ENCODE assay signal across 7 cellular contexts in the genomic region with DNA sequence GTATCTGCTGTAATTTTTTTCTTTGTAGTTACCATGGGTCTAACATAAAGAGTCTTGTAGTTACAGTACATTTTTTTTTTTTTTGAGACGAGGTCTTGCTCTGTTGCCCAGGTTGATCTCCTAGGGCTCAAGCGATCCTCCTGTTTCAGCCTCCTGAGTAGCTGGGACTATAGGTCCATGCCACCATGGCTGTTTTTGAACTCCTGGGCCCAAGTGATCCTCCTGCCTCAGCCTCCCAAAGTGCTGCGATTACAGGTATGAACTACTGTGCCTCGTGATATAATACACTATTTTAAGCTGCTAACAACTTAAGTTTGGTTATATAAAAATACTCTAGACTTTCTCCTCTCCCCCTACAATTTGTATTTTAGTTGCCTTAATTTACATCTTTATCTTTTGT.
"Had no signal": no experiment of that assay in that cellular context is flagged by ENCODE, and none has a peak within 500 bp of the region (broad histone marks: within the 10 kb centered on the region; RNA-seq: fewer than 3 reads in every experiment).

No MANE protein-coding gene starts in this region.

- ATAC-seq: GM23338, HepG2 had no signal

- H3K27ac Mint-ChIP-seq: GM23338, H9, IgD-negative memory B cell had no signal

- H2AFZ ChIP-seq: GM23338 had no signal

- H3K4me3 Mint-ChIP-seq: GM23338, H9 had no signal

- H3K4me3 ChIP-seq: GM23338 had no signal

- H3K27ac ChIP-seq: HL-60 had no signal

- H3K4me2 ChIP-seq: GM23338 had no signal

- DNase-seq: H9, HCEC 1CT, KBM-7 had no signal
